8 cellular contexts compared by ENCODE assay signal in genomic region chr1:111448482-111448917, GRCh38. TPM values are rescaled to one million over a fixed set of nuclear protein-coding genes. Genes with fewer than 3 reads are reported as not detected.
DNase-seq lines count a peak whose midpoint lies in the region; ATAC-seq and TF ChIP-seq lines count a peak whose summit lies in the region.

No MANE protein-coding gene starts in this region.

- ATAC-seq in GM21447 (IDR thresholded peaks at IDR 0.05; ENCODE audit: unreplicated experiment): peak; percentile 21
- peak; percentile 39 for ATAC-seq in activated naive CD8-positive, alpha-beta T cell treated with anti-CD3 and anti-CD28 coated beads, Interleukin-2, amount 50 U/mL, for 24 hours

- H3K9me3 ChIP-seq in MG63: no peaks in the 10 kb centered on the region

- no peak for TF ChIP-seq CTCF in CD14-positive monocyte (IDR thresholded peaks at IDR 0.05)

- H3K4me3 ChIP-seq in MG63: peak overlapping the region; percentile 98

- no peaks in the 10 kb centered on the region for H3K27me3 ChIP-seq in MG63

- peak overlapping the region; percentile 99 to 100 for H3K4me3 Mint-ChIP-seq in CD14-positive monocyte
- peak overlapping the region; percentile 100 for H3K4me3 Mint-ChIP-seq in activated naive CD8-positive, alpha-beta T cell treated with anti-CD3 and anti-CD28 coated beads, Interleukin-2, amount 50 U/mL, for 24 hours

- peaks cover 54 to 58% of the 10 kb centered on the region in 2 donors for H3K36me3 Mint-ChIP-seq in CD14-positive monocyte
- H3K36me3 Mint-ChIP-seq in activated naive CD8-positive, alpha-beta T cell treated with anti-CD3 and anti-CD28 coated beads, Interleukin-2, amount 50 U/mL, for 24 hours (ENCODE audit: low read depth): peaks cover 72% of the 10 kb centered on the region

- H3K36me3 ChIP-seq in MG63: peaks cover 77% of the 10 kb centered on the region

- H3K9me3 Mint-ChIP-seq in CD14-positive monocyte: peaks cover 0 to 2% (median 0%) of the 10 kb centered on the region in 7 donors
- H3K9me3 Mint-ChIP-seq in activated naive CD8-positive, alpha-beta T cell treated with anti-CD3 and anti-CD28 coated beads, Interleukin-2, amount 50 U/mL, for 24 hours: no peaks in the 10 kb centered on the region

- intact Hi-C loops in CD14-positive monocyte (cut with micrococcal nuclease): loop anchor here in 1 of 2 donors (5.0 to 10.0 kb wide), 3 partner anchors 309 to 486 kb away; partner anchors contain the start of genes DDX20 and LRIF1

- DNase-seq in CD14-positive monocyte (ENCODE audit: low spot score) (no peak), MG63 (peak; percentile 41), iPS-NIHi11 (ENCODE audit: low spot score) (peak; percentile 20), SHP77 treated with DMSO at 0.1 percent for 48 hours (lab: John Stamatoyannopoulos, UW) (no peak), superior temporal gyrus (ENCODE audit: extremely low spot score) (no peak)
- peak; percentile 33 for DNase-seq in activated naive CD8-positive, alpha-beta T cell treated with anti-CD3 and anti-CD28 coated beads, Interleukin-2, amount 50 U/mL, for 24 hours
- DNase-seq in stimulated activated CD4-positive, alpha-beta T cell treated with anti-CD3 and anti-CD28 coated beads, Interleukin-4, amount 100 ng/mL, for 24 hours: peak; percentile 34

- peaks cover 49% of the 10 kb centered on the region for H3K4me1 Mint-ChIP-seq in CD14-positive monocyte
- H3K4me1 Mint-ChIP-seq in activated naive CD8-positive, alpha-beta T cell treated with anti-CD3 and anti-CD28 coated beads, Interleukin-2, amount 50 U/mL, for 24 hours: peaks cover 83% of the 10 kb centered on the region

- peak overlapping the region; percentile 68 to 100 (median 99) for H3K27ac Mint-ChIP-seq in CD14-positive monocyte
- peak overlapping the region; percentile 99 for H3K27ac Mint-ChIP-seq in activated naive CD8-positive, alpha-beta T cell treated with anti-CD3 and anti-CD28 coated beads, Interleukin-2, amount 50 U/mL, for 24 hours

- peaks cover 0 to 2% (median 0%) of the 10 kb centered on the region in 3 donors for H3K27me3 Mint-ChIP-seq in CD14-positive monocyte (ENCODE audit: low read depth in 3 of 3)
- H3K27me3 Mint-ChIP-seq in activated naive CD8-positive, alpha-beta T cell treated with anti-CD3 and anti-CD28 coated beads, Interleukin-2, amount 50 U/mL, for 24 hours: no peaks in the 10 kb centered on the region

RNA-seq across cellular contexts. Expression of gene WDR77, which starts 0.6 kb away (rescaled TPM):
- polyA plus RNA-seq in CD14-positive monocyte: 10 to 100 TPM; 26.4 to 28.1 TPM
- total RNA-seq in MG63 (2014; rRNA removed; shearing (Covaris generic); ENCODE audit: low replicate concordance): 93.2 and 154 TPM in 2 replicates

RNA-seq across cellular contexts. Expression of gene ATP5PB, which starts 0.8 kb away (rescaled TPM):
- 100 to 1,000 TPM; 557 to 597 TPM for polyA plus RNA-seq in CD14-positive monocyte
- 440 and 880 TPM in 2 replicates for total RNA-seq in MG63 (2014; rRNA removed; shearing (Covaris generic); ENCODE audit: low replicate concordance)

RNA-seq across cellular contexts. Expression of gene OVGP1, which starts 21.0 kb away (rescaled TPM):
- under 1 TPM; 0.17 to 0.35 TPM for polyA plus RNA-seq in CD14-positive monocyte
- not detected in 2 replicates for total RNA-seq in MG63 (2014; rRNA removed; shearing (Covaris generic); ENCODE audit: low replicate concordance)

RNA-seq across cellular contexts. Expression of gene C1orf162, which starts 25.3 kb away (rescaled TPM):
- polyA plus RNA-seq in CD14-positive monocyte: 100 to 1,000 TPM; 630 to 744 TPM
- 0.26 and 1.4 TPM in 2 replicates for total RNA-seq in MG63 (2014; rRNA removed; shearing (Covaris generic); ENCODE audit: low replicate concordance)

RNA-seq across cellular contexts. Expression of gene ADORA3, which starts 54.9 kb away (rescaled TPM):
- polyA plus RNA-seq in CD14-positive monocyte: 1 to 10 TPM; 1.1 to 2.7 TPM
- not detected in 2 replicates for total RNA-seq in MG63 (2014; rRNA removed; shearing (Covaris generic); ENCODE audit: low replicate concordance)

Comparison
In these comparisons a context has a peak if more than half of its experiments do, and no peak if none do; other contexts are left out.
1. DNase-seq: peak in MG63 (single experiment), activated naive CD8-positive, alpha-beta T cell treated with anti-CD3 and anti-CD28 coated beads, Interleukin-2, amount 50 U/mL, for 24 hours (single experiment), iPS-NIHi11 (single experiment) and stimulated activated CD4-positive, alpha-beta T cell treated with anti-CD3 and anti-CD28 coated beads, Interleukin-4, amount 100 ng/mL, for 24 hours (single experiment); none in CD14-positive monocyte (single experiment), SHP77 treated with DMSO at 0.1 percent for 48 hours (single experiment) and superior temporal gyrus (single experiment).